1 cellular context compared by ENCODE assay signal in the genomic region with DNA sequence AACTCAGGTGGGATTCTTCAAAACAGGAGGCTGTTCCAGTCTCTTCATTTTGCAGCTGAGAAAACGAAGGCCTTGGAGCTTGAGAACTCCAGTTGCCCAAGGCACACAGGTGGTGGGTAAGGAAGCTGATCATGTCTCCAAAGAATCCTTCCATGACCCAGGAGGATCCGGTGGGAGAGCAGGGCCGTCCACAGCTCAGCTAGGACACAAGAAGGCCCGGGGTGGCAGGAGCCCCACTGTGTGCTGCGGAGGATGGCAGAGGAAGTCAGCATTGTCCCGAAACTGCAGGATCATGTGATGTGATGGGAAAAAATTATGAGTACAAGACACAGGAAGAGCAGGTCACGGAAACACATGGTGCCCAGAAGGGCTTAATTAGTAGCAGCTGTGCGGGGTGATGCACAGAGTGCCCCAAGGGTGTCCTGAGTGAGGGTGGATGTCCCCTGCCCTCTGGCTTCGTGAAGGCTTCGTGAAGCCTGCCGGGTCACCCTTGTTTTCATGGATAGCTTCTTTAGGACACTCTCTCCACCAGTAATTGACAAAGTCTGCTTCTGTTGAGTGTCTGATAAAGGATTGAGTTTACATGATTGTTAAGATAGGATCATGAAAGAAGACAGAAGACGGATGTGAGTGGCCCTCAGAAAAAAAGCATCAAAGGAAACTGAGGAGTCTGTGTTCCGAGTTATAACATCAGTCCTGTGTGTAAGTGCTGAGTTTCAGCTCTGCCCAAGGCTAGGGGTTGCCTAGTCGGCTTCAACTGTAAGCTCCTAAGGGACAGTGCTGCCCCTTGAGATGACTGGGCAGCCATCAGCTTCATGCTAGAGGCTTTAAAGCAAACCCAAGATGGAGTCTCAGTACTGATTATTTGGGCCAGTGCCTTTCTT.
TF ChIP-seq lines count a peak whose summit lies in the region.

No MANE protein-coding gene starts in this region.

TF ChIP-seq in GM23338, 12 proteins besides CTCF, POLR2A, EP300 and RAD21 (continued from another document):
- TF ChIP-seq, protein P1, sequence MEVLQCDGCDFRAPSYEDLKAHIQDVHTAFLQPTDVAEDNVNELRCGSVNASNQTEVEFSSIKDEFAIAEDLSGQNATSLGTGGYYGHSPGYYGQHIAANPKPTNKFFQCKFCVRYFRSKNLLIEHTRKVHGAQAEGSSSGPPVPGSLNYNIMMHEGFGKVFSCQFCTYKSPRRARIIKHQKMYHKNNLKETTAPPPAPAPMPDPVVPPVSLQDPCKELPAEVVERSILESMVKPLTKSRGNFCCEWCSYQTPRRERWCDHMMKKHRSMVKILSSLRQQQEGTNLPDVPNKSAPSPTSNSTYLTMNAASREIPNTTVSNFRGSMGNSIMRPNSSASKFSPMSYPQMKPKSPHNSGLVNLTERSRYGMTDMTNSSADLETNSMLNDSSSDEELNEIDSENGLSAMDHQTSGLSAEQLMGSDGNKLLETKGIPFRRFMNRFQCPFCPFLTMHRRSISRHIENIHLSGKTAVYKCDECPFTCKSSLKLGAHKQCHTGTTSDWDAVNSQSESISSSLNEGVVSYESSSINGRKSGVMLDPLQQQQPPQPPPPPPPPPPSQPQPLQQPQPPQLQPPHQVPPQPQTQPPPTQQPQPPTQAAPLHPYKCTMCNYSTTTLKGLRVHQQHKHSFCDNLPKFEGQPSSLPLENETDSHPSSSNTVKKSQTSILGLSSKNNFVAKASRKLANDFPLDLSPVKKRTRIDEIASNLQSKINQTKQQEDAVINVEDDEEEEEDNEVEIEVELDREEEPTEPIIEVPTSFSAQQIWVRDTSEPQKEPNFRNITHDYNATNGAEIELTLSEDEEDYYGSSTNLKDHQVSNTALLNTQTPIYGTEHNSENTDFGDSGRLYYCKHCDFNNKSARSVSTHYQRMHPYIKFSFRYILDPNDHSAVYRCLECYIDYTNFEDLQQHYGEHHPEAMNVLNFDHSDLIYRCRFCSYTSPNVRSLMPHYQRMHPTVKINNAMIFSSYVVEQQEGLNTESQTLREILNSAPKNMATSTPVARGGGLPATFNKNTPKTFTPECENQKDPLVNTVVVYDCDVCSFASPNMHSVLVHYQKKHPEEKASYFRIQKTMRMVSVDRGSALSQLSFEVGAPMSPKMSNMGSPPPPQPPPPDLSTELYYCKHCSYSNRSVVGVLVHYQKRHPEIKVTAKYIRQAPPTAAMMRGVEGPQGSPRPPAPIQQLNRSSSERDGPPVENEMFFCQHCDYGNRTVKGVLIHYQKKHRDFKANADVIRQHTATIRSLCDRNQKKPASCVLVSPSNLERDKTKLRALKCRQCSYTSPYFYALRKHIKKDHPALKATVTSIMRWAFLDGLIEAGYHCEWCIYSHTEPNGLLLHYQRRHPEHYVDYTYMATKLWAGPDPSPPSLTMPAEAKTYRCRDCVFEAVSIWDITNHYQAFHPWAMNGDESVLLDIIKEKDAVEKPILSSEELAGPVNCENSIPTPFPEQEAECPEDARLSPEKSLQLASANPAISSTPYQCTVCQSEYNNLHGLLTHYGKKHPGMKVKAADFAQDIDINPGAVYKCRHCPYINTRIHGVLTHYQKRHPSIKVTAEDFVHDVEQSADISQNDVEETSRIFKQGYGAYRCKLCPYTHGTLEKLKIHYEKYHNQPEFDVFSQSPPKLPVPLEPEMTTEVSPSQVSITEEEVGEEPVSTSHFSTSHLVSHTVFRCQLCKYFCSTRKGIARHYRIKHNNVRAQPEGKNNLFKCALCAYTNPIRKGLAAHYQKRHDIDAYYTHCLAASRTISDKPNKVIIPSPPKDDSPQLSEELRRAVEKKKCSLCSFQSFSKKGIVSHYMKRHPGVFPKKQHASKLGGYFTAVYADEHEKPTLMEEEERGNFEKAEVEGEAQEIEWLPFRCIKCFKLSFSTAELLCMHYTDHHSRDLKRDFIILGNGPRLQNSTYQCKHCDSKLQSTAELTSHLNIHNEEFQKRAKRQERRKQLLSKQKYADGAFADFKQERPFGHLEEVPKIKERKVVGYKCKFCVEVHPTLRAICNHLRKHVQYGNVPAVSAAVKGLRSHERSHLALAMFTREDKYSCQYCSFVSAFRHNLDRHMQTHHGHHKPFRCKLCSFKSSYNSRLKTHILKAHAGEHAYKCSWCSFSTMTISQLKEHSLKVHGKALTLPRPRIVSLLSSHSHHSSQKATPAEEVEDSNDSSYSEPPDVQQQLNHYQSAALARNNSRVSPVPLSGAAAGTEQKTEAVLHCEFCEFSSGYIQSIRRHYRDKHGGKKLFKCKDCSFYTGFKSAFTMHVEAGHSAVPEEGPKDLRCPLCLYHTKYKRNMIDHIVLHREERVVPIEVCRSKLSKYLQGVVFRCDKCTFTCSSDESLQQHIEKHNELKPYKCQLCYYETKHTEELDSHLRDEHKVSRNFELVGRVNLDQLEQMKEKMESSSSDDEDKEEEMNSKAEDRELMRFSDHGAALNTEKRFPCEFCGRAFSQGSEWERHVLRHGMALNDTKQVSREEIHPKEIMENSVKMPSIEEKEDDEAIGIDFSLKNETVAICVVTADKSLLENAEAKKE (CRISPR knock-in tag; IDR thresholded peaks at IDR 0.05) = no peak
- TF ChIP-seq, protein P2, sequence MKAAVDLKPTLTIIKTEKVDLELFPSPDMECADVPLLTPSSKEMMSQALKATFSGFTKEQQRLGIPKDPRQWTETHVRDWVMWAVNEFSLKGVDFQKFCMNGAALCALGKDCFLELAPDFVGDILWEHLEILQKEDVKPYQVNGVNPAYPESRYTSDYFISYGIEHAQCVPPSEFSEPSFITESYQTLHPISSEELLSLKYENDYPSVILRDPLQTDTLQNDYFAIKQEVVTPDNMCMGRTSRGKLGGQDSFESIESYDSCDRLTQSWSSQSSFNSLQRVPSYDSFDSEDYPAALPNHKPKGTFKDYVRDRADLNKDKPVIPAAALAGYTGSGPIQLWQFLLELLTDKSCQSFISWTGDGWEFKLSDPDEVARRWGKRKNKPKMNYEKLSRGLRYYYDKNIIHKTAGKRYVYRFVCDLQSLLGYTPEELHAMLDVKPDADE (IDR thresholded peaks at IDR 0.05) = no peak
- no peak for TF ChIP-seq JUNB (IDR thresholded peaks at IDR 0.05; ENCODE audit: unreplicated experiment)
- TF ChIP-seq ZNF114 (CRISPR knock-in tag; IDR thresholded peaks at IDR 0.05) = no peak
- no peak for TF ChIP-seq NANOG (IDR thresholded peaks at IDR 0.05; ENCODE audit: borderline replicate concordance)
- no peak for TF ChIP-seq STAT1 (IDR thresholded peaks at IDR 0.05; ENCODE audit: unreplicated experiment)
- no peak for TF ChIP-seq EZH2phosphoT487 (IDR thresholded peaks at IDR 0.05; ENCODE audit: unreplicated experiment)
- TF ChIP-seq, protein P3, sequence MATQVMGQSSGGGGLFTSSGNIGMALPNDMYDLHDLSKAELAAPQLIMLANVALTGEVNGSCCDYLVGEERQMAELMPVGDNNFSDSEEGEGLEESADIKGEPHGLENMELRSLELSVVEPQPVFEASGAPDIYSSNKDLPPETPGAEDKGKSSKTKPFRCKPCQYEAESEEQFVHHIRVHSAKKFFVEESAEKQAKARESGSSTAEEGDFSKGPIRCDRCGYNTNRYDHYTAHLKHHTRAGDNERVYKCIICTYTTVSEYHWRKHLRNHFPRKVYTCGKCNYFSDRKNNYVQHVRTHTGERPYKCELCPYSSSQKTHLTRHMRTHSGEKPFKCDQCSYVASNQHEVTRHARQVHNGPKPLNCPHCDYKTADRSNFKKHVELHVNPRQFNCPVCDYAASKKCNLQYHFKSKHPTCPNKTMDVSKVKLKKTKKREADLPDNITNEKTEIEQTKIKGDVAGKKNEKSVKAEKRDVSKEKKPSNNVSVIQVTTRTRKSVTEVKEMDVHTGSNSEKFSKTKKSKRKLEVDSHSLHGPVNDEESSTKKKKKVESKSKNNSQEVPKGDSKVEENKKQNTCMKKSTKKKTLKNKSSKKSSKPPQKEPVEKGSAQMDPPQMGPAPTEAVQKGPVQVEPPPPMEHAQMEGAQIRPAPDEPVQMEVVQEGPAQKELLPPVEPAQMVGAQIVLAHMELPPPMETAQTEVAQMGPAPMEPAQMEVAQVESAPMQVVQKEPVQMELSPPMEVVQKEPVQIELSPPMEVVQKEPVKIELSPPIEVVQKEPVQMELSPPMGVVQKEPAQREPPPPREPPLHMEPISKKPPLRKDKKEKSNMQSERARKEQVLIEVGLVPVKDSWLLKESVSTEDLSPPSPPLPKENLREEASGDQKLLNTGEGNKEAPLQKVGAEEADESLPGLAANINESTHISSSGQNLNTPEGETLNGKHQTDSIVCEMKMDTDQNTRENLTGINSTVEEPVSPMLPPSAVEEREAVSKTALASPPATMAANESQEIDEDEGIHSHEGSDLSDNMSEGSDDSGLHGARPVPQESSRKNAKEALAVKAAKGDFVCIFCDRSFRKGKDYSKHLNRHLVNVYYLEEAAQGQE (IDR thresholded peaks at IDR 0.05; ENCODE audit: unreplicated experiment) = no peak
TF ChIP-seq in GM23338: peak in this region for 0.
